In genomic region chr2:238157506-238158017, GRCh38 we compare ENCODE assay signal across 18 cellular contexts. TPM values are rescaled to one million over a fixed set of nuclear protein-coding genes. Genes with fewer than 3 reads are reported as not detected.
DNase-seq lines count a peak whose midpoint lies in the region; ATAC-seq and TF ChIP-seq lines count a peak whose summit lies in the region.
"Had no signal": no experiment of that assay in that cellular context is flagged by ENCODE, and none has a peak within 500 bp of the region (broad histone marks: within the 10 kb centered on the region; RNA-seq: fewer than 3 reads in every experiment).

No MANE protein-coding gene starts in this region.

- H3K4me3 ChIP-seq in iPS-20b (ENCODE audit: low read length) (peak overlapping the region; percentile 71; the same call in 1 of the 2 replicates), thyroid gland (replicated peaks in 1 of 3) (no peak overlapping the region)
- H3K4me3 ChIP-seq: BLaER1 treated with 17β-estradiol and CSF1 and Interleukin-3, amounts not matched to agents 10 nM and 100 nM had no signal

- TF ChIP-seq POLR2A in thyroid gland (IDR thresholded peaks at IDR 0.05) = no peak

- H3K9me3 ChIP-seq in iPS-20b (ENCODE audit: insufficient read depth, low read depth, low read length) (no peaks in the 10 kb centered on the region), thyroid gland (no peaks in the 10 kb centered on the region)
- H3K9me3 ChIP-seq: heart right ventricle had no signal

- H3K27ac ChIP-seq in iPS-20b (ENCODE audit: low read length) = no peak overlapping the region
- no peak overlapping the region for H3K27ac ChIP-seq in thyroid gland
- H3K27ac ChIP-seq: BLaER1 treated with 17β-estradiol and CSF1 and Interleukin-3, amounts not matched to agents 10 nM and 100 nM; brain microvascular endothelial cell; heart right ventricle had no signal

- H3K9ac ChIP-seq in iPS-20b (ENCODE audit: low read depth, low read length) = no peak overlapping the region
- H3K9ac ChIP-seq: BLaER1 treated with 17β-estradiol and CSF1 and Interleukin-3, amounts not matched to agents 10 nM and 100 nM had no signal

- intact Hi-C loops in thyroid gland (cut with DNase I) = no loop called here

- H3K27me3 ChIP-seq in iPS-20b (ENCODE audit: insufficient read depth, low read length) = peaks cover 56% of the 10 kb centered on the region
- H3K27me3 ChIP-seq in thyroid gland = no peaks in the 10 kb centered on the region
- H3K27me3 ChIP-seq: brain microvascular endothelial cell had no signal

- DNase-seq in NCI-H510A treated with DMSO at 0.1 percent for 48 hours (lab: John Stamatoyannopoulos, UW) (peak; percentile 16), NCI-H510A (lab: John Stamatoyannopoulos, UW) (no peak), NCI-H2196 (lab: John Stamatoyannopoulos, UW; ENCODE audit: unreplicated experiment) (peak; percentile 75), thyroid gland (peak; percentile 28 to 52), NCI-H1048 (lab: John Stamatoyannopoulos, UW) (no peak)
- no peak for DNase-seq in stimulated activated CD4-positive, alpha-beta T cell treated with anti-CD3 and anti-CD28 coated beads, Interleukin-15, amount 100 ng/mL, for 24 hours
- DNase-seq: activated CD8-positive, alpha-beta memory T cell treated with anti-CD3 and anti-CD28 coated beads for 24 hours; brain microvascular endothelial cell; HCEC 1CT; nephron progenitor cell; T-helper 9 cell had no signal

- H3K36me3 ChIP-seq in iPS-20b (ENCODE audit: insufficient read depth, low read depth, low read length) (no peaks in the 10 kb centered on the region), thyroid gland (no peaks in the 10 kb centered on the region)
- H3K36me3 ChIP-seq: BLaER1 treated with 17β-estradiol and CSF1 and Interleukin-3, amounts not matched to agents 10 nM and 100 nM; brain microvascular endothelial cell; heart right ventricle had no signal

- H3K4me1 ChIP-seq in iPS-20b (ENCODE audit: insufficient read depth, low read length) (peaks cover 3% of the 10 kb centered on the region; the same call in 1 of the 2 replicates), thyroid gland (peaks cover 11 to 36% of the 10 kb centered on the region in 2 donors)

- ATAC-seq in HG03460 (IDR thresholded peaks at IDR 0.05; ENCODE audit: unreplicated experiment) = no peak
- ATAC-seq: SK-N-SH treated with all-trans-retinoic acid at 6 μM for 48 hours had no signal

- no peak for TF ChIP-seq CTCF in thyroid gland (IDR thresholded peaks at IDR 0.05)

- WGBS in thyroid gland, 2 donors = 49 to 52% methylated on average over 13 to 14 of the region's 14 CpGs

RNA-seq across cellular contexts. Expression of gene ERFE, which starts 1.2 kb away (rescaled TPM):
- total RNA-seq in thyroid gland = 10 to 100 TPM in 1 of 4 donors, 1 to 10 TPM in 3; 2.8 to 15.3 (median 5.8) TPM

RNA-seq across cellular contexts. Expression of gene KLHL30, which starts 19.1 kb away (rescaled TPM):
- total RNA-seq in thyroid gland = under 1 TPM; 0.20 to 0.67 (median 0.38) TPM
- total RNA-seq: A673, pulmonary artery endothelial cell had no signal

RNA-seq across cellular contexts. Expression of gene ILKAP, which starts 45.9 kb away (rescaled TPM):
- 10 to 100 TPM; 33.4 to 52.0 (median 41.0) TPM for total RNA-seq in thyroid gland

RNA-seq across cellular contexts. Expression of gene ESPNL, which starts 57.4 kb away (rescaled TPM):
- 1 to 10 TPM in 3 of 4 donors, under 1 TPM in 1; 0.11 to 3.8 (median 2.6) TPM for total RNA-seq in thyroid gland

Comparison
In these comparisons a context has a peak if more than half of its experiments do, and no peak if none do; other contexts are left out.
1. DNase-seq: peak in NCI-H510A treated with DMSO at 0.1 percent for 48 hours (single experiment), NCI-H2196 (single experiment) and thyroid gland (2 of 2); none in NCI-H510A (single experiment), stimulated activated CD4-positive, alpha-beta T cell treated with anti-CD3 and anti-CD28 coated beads, Interleukin-15, amount 100 ng/mL, for 24 hours (single experiment) and NCI-H1048 (single experiment).